8 cellular contexts compared by ENCODE assay signal in the genomic region with DNA sequence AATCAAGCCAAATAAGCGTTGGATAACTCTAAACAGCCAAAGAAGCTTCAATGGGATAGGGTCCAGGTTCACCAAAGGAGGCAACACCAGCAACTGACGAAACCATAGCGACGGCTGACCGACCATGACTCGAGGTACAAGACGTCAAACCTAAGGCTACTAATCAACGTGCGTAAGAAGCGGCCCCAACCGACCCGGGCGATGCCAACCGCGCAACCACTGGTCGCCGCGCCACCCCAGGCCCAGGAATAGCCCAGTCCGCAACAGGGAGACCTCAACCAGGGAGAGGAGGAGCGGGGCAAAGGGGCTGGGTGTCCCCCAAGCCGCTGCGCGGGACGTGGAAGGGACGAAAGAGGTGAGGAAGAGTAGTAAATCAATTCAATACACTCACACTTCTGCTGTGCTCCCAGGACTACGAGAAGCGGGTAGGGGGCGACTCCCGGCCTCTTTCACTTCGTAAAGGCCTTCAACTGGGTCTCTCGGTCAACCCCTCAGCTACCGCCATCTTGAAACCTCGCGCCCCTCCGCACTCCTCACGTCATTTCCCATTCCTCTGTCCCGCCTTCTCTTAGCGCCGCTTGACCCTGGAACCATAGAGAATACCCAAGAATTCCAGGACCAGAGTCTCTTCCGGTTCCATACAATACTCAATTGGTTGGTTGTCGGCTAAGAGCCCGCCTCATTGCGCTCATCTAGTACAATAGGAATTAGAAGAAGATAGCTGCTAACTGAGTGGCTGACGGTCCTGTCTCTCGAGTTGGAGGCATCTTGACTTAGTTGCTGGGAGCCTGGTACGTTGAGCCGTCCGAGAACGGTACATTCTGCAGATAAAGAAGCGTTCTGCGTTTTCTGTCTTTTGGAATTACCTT.
DNase-seq lines count a peak whose midpoint lies in the region; ATAC-seq and TF ChIP-seq lines count a peak whose summit lies in the region.

A gene with protein sequence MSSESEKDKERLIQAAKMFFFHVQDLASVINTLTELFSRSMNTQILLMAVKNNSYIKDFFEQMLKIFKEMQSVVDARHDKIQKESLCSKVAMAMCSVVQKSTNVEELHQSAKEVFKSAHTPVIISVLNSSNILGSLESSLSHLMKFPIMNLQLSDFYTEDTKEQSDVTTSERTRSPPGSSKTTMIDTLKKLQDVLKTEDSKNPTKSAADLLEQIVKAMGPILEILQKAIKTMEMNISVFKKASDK (plus strand): TSS at position 710 of the 869 bp plus-strand sequence. CDS start 19,266 bp downstream, outside the sequence.
TSS of gene WBP11 (minus strand) at position 518 of the 869 bp plus-strand sequence. CDS start 2,095 bp downstream, outside the sequence.

- peaks cover 36% of the 10 kb centered on the region for H3K36me3 ChIP-seq in WERI-Rb-1

- H3K27ac ChIP-seq in WERI-Rb-1, result peak within 1 kb of the TSS; percentile 97
- H3K27ac ChIP-seq in skin epidermis, result peak within 1 kb of the TSS; percentile 43 to 98 (median 91)

- TF ChIP-seq CTCF in WERI-Rb-1 (IDR thresholded peaks at IDR 0.05; ENCODE audit: low read depth, low read length) (no peak), cardiac fibroblast (IDR thresholded peaks at IDR 0.05; ENCODE audit: low read depth, low read length) (no peak)

- H3K4me3 ChIP-seq in WERI-Rb-1 (ENCODE audit: low read depth, low read length), result peak within 1 kb of the TSS; percentile 79
- peak within 1 kb of the TSS; percentile 90 to 96 for H3K4me3 ChIP-seq in cardiac fibroblast (replicated peaks in 1 of 2; ENCODE audit: low read depth in 2 of 2, low read length in 2 of 2)
- peak within 1 kb of the TSS; percentile 65 to 97 (median 93) for H3K4me3 ChIP-seq in skin epidermis

- no peaks in the 10 kb centered on the region for H3K9me3 ChIP-seq in WERI-Rb-1 (ENCODE audit: severe bottlenecking)

- peak; percentile 94 for DNase-seq in AG08396 (ENCODE audit: low spot score)
- peak; percentile 86 for DNase-seq in NCI-H2196 treated with DMSO at 0.1 percent for 48 hours (lab: John Stamatoyannopoulos, UW; ENCODE audit: unreplicated experiment)
- peak; percentile 95 for DNase-seq in WERI-Rb-1
- DNase-seq in cardiac fibroblast (ENCODE audit: low read depth in 2 of 2), result peak; percentile 99
- DNase-seq in iPS-NIHi11 (ENCODE audit: low spot score), result peak; percentile 98

- H3K27me3 ChIP-seq in WERI-Rb-1 (ENCODE audit: insufficient read depth, low read depth, severe bottlenecking), result no peaks in the 10 kb centered on the region

- ATAC-seq in GM18909 (IDR thresholded peaks at IDR 0.05; ENCODE audit: poor library complexity, unreplicated experiment), result peak; percentile 99
- ATAC-seq in HG03139 (IDR thresholded peaks at IDR 0.05; ENCODE audit: unreplicated experiment), result peak; percentile 99

Comparison
In these comparisons a context has a peak if more than half of its experiments do, and no peak if none do; other contexts are left out.
1. Peak in every context shown above with its lines: DNase-seq, ATAC-seq, H3K4me3 ChIP-seq and H3K27ac ChIP-seq.